ENCODE assay signal across 22 cellular contexts in genomic region chr6:138482816-138483215, GRCh38. TPM values are rescaled to one million over a fixed set of nuclear protein-coding genes. Genes with fewer than 3 reads are reported as not detected.
"Had no signal": no experiment of that assay in that cellular context is flagged by ENCODE, and none has a peak within 500 bp of the region (broad histone marks: within the 10 kb centered on the region; RNA-seq: fewer than 3 reads in every experiment).

No MANE protein-coding gene starts in this region.

- H3K27ac ChIP-seq: coronary artery, esophagus squamous epithelium, ovary, right lobe of liver, stomach had no signal

- H3K9me3 ChIP-seq: esophagus squamous epithelium, mucosa of descending colon, ovary, right lobe of liver, stomach, thyroid gland had no signal

- ATAC-seq: mucosa of descending colon; naive thymus-derived CD8-positive, alpha-beta T cell; right lobe of liver had no signal

- H3K27me3 ChIP-seq: esophagus squamous epithelium, ovary, right lobe of liver, stomach, thyroid gland had no signal

- H3K4me2 ChIP-seq: smooth muscle cell had no signal

- H3K36me3 ChIP-seq: esophagus squamous epithelium, ovary, stomach, thyroid gland had no signal

- DNase-seq: dermis blood vessel endothelial cell; effector memory CD4-positive, alpha-beta T cell; esophagus squamous epithelium; foreskin melanocyte; mesenchymal stem cell; mucosa of descending colon; naive thymus-derived CD8-positive, alpha-beta T cell; nephron progenitor cell; occipital lobe; ovary; right lobe of liver; stimulated activated CD4-positive, alpha-beta T cell treated with anti-CD3 and anti-CD28 coated beads, Interleukin-12 subunit alpha, Interleukin-12 subunit beta, amount 100 ng/mL, for 4 hours; stimulated activated CD4-positive, alpha-beta T cell treated with anti-CD3 and anti-CD28 coated beads, Interleukin-1b, Interleukin-23, amount 100 ng/mL, for 48 hours; stimulated activated CD4-positive, alpha-beta T cell treated with anti-CD3 and anti-CD28 coated beads, Interleukin-4, amount 100 ng/mL, for 1 hour; stimulated activated CD8-positive, alpha-beta memory T cell treated with anti-CD3 and anti-CD28 coated beads, Interleukin-4, amount 100 ng/mL, for 48 hours; stimulated activated naive CD4-positive, alpha-beta T cell treated with Interleukin-2 at 50 U/mL for 16 hours; stomach; thyroid gland; trophoblast cell had no signal

- H3K4me3 ChIP-seq: coronary artery, esophagus squamous epithelium, lung, mucosa of descending colon, ovary, right lobe of liver, smooth muscle cell, stomach, thyroid gland had no signal

RNA-seq across cellular contexts. Expression of gene NHSL1, which starts 16.5 kb away (rescaled TPM):
- polyA plus RNA-seq: naive thymus-derived CD8-positive, alpha-beta T cell had no signal
